17 cellular contexts compared by ENCODE assay signal in genomic region chr2:215799194-215799593, GRCh38.
A peak's percentile ranks its signal among the peaks of the same experiment; 100 is the strongest.
DNase-seq lines count a peak whose midpoint lies in the region; ATAC-seq and TF ChIP-seq lines count a peak whose summit lies in the region.
"Had no signal": no experiment of that assay in that cellular context is flagged by ENCODE, and none has a peak within 500 bp of the region (broad histone marks: within the 10 kb centered on the region; RNA-seq: fewer than 3 reads in every experiment).

No MANE protein-coding gene starts in this region.

- H3K27me3 Mint-ChIP-seq in MCF 10A (ENCODE audit: insufficient read depth, unreplicated experiment) = no peaks in the 10 kb centered on the region

- H3K4me3 Mint-ChIP-seq in MCF 10A (ENCODE audit: unreplicated experiment) = no peak overlapping the region

- CTCF ChIA-PET in MCF 10A (lab: Yijun Ruan, JAX) = no interaction called here
- CTCF ChIA-PET in mammary epithelial cell (lab: Charles Lee; ENCODE audit: low non-redundant PET) = no interaction called here

- intact Hi-C loops in MCF 10A (cut with micrococcal nuclease) = no loop called here
- intact Hi-C loops in breast epithelium (cut with DNase I; ENCODE audit: low total_unique reads) = no loop called here
- intact Hi-C loops in mammary epithelial cell (cut with micrococcal nuclease) = loop anchor here (5.0 kb wide), 1 partner anchor 42 kb away; no protein-coding TSS in a partner anchor

- H3K36me3 ChIP-seq in breast epithelium (no peaks in the 10 kb centered on the region), mammary epithelial cell (ENCODE audit: insufficient read depth, low read length) (no peaks in the 10 kb centered on the region)

- H2AFZ ChIP-seq in mammary epithelial cell (ENCODE audit: low read depth, low read length) = no peak overlapping the region

- WGBS in mammary epithelial cell (ENCODE audit: low coverage, missing lambda C conversion rate) = 60% methylated on average over 1 of the region's 1 CpG

- no peaks in the 10 kb centered on the region for H3K27me3 ChIP-seq in breast epithelium
- no peaks in the 10 kb centered on the region for H3K27me3 ChIP-seq in mammary epithelial cell (ENCODE audit: insufficient read depth, low read length)

- H3K79me2 ChIP-seq in mammary epithelial cell (ENCODE audit: insufficient read depth, low read length) = no peaks in the 10 kb centered on the region

- H3K9me3 Mint-ChIP-seq in MCF 10A (ENCODE audit: unreplicated experiment) = peaks cover 8% of the 10 kb centered on the region

- H3K36me3 Mint-ChIP-seq in MCF 10A (ENCODE audit: insufficient read depth, unreplicated experiment) = no peaks in the 10 kb centered on the region

- no peak for ATAC-seq in HG03521 (IDR thresholded peaks at IDR 0.05; ENCODE audit: unreplicated experiment)

- H3K27ac ChIP-seq in breast epithelium (no peak overlapping the region), mammary epithelial cell (ENCODE audit: insufficient read depth, low read depth, low read length) (no peak overlapping the region)
- H3K27ac ChIP-seq: C4-2B had no signal

- no peaks in the 10 kb centered on the region for H4K20me1 ChIP-seq in mammary epithelial cell (ENCODE audit: insufficient read depth, low read length)

- no peak overlapping the region for H3K9ac ChIP-seq in mammary epithelial cell (ENCODE audit: insufficient read depth, low read length)

- no peaks in the 10 kb centered on the region for H3K9me3 ChIP-seq in breast epithelium
- no peaks in the 10 kb centered on the region for H3K9me3 ChIP-seq in mammary epithelial cell (replicated peaks; ENCODE audit: insufficient read depth, low read length)

- H3K4me2 ChIP-seq in mammary epithelial cell (ENCODE audit: insufficient read depth, low read depth, low read length) = no peak overlapping the region

- dilution Hi-C loops in mammary epithelial cell (cut with HindIII; ENCODE audit: low sequenced_read_pairs) = no loop called here

- H3K4me3 ChIP-seq in breast epithelium (no peak overlapping the region), mammary epithelial cell (replicated peaks in 1 of 3; ENCODE audit: insufficient read depth in 1 of 3, low read depth in 2 of 3, low read length in 3 of 3) (no peak overlapping the region), fibroblast of villous mesenchyme (ENCODE audit: low read depth, low read length) (no peak overlapping the region)

- TF ChIP-seq POLR2A in breast epithelium (IDR thresholded peaks at IDR 0.05) = no peak

- POLR2A ChIA-PET in MCF 10A (lab: Yijun Ruan, JAX) = no interaction called here

- TF ChIP-seq CTCF in MCF 10A (IDR thresholded peaks at IDR 0.05; ENCODE audit: unreplicated experiment) (no peak), breast epithelium (IDR thresholded peaks at IDR 0.05) (no peak), mammary epithelial cell (conservative IDR thresholded peaks at IDR 0.05 in 1 of 2, IDR thresholded peaks at IDR 0.05 in 1 of 2; ENCODE audit: extremely low read depth in 1 of 2, insufficient read depth in 1 of 2, low read depth in 1 of 2, low read length in 2 of 2) (no peak), fibroblast of villous mesenchyme (IDR thresholded peaks at IDR 0.05; ENCODE audit: insufficient read depth, low read depth, low read length) (no peak)

- peaks cover 14% of the 10 kb centered on the region for H3K4me1 Mint-ChIP-seq in MCF 10A (ENCODE audit: insufficient read depth, unreplicated experiment)

- DNase-seq in MCF 10A (ENCODE audit: unreplicated experiment) (peak; percentile 30), breast epithelium (ENCODE audit: low spot score in 2 of 2) (no peak), mammary epithelial cell (peak; percentile 70), fibroblast of villous mesenchyme (ENCODE audit: low read depth) (peak; percentile 45), AG08396 (ENCODE audit: low spot score) (no peak), NCI-H1694 treated with DMSO at 0.1 percent for 48 hours (lab: John Stamatoyannopoulos, UW) (no peak)
- DNase-seq in activated naive CD4-positive, alpha-beta T cell treated with anti-CD3 and anti-CD28 coated beads, Interleukin-2, amount 50 U/mL, for 16 hours = no peak
- DNase-seq: 8988T, COR-L47, DMS153, H7, Kasumi-1, NCI-H2107, NCI-H446, SHP77 treated with DMSO at 0.1 percent for 48 hours had no signal

- in situ Hi-C loops in mammary epithelial cell (cut with MboI; ENCODE audit: low sequenced_read_pairs in 2 of 2) = no loop called here

- no TSS peak for BruUV-seq in MCF 10A (replicated peaks; lab: Mats Ljungman, UMichigan)
- BruUV-seq in mammary epithelial cell (replicated peaks; lab: Mats Ljungman, UMichigan) = no TSS peak

- peak overlapping the region; percentile 59 for H3K27ac Mint-ChIP-seq in MCF 10A (ENCODE audit: low read depth, unreplicated experiment)

- H3K4me1 ChIP-seq in breast epithelium (no peaks in the 10 kb centered on the region), mammary epithelial cell (ENCODE audit: insufficient read depth, low read length) (peaks cover 30% of the 10 kb centered on the region)

Comparison
In these comparisons a context has a peak if more than half of its experiments do, and no peak if none do; other contexts are left out.
1. DNase-seq: peak in MCF 10A (single experiment), mammary epithelial cell (single experiment) and fibroblast of villous mesenchyme (single experiment); none in breast epithelium (0 of 2), AG08396 (single experiment), activated naive CD4-positive, alpha-beta T cell treated with anti-CD3 and anti-CD28 coated beads, Interleukin-2, amount 50 U/mL, for 16 hours (single experiment) and NCI-H1694 treated with DMSO at 0.1 percent for 48 hours (single experiment).